1 cellular context compared by ENCODE assay signal in the genomic region with DNA sequence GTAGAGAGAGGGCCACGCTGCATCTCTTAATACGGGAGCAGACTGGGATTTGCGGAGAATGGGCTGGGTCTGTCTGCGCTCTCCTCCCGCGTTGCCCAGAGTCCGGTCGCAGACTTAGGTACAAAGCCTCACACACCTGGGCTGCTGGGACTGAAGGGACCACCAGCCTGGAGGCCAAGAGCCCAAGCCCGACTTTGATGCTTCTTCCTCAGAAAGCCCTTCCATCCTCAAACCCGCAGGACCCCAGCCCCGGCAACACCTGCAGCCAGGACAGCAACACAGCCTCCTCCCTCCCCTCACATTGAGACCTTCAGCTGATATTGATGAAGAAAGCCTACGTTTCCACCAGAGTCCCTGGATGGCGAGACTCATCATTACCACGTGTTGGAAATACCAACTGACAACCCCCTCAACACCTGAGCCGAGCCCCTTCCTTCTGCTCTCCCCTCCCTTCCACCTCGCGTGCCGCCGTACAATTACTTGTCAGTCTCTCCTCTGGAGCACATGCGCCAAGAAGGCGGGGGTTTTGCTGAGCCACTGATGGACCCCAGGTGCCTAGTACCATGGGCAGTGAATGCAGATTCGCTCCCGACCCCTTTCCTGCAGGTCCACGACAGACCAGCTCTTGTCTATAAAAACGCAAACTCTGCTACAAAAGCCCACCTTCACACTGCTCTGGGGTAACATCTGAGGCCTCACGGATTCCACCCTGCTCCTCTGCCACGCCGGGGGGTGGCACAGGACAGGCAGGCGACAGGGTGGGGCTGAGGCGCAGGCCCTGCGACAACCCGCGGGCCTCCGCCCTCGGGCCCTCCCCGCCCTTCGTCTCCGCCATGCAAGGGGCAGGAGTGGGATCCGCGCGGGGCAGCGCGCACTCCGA.
TF ChIP-seq lines count a peak whose summit lies in the region.

No MANE protein-coding gene starts in this region.

TF ChIP-seq in HEK293, 187 proteins besides CTCF, POLR2A, EP300 and RAD21 (continued from another document):
- TF ChIP-seq, protein P1, sequence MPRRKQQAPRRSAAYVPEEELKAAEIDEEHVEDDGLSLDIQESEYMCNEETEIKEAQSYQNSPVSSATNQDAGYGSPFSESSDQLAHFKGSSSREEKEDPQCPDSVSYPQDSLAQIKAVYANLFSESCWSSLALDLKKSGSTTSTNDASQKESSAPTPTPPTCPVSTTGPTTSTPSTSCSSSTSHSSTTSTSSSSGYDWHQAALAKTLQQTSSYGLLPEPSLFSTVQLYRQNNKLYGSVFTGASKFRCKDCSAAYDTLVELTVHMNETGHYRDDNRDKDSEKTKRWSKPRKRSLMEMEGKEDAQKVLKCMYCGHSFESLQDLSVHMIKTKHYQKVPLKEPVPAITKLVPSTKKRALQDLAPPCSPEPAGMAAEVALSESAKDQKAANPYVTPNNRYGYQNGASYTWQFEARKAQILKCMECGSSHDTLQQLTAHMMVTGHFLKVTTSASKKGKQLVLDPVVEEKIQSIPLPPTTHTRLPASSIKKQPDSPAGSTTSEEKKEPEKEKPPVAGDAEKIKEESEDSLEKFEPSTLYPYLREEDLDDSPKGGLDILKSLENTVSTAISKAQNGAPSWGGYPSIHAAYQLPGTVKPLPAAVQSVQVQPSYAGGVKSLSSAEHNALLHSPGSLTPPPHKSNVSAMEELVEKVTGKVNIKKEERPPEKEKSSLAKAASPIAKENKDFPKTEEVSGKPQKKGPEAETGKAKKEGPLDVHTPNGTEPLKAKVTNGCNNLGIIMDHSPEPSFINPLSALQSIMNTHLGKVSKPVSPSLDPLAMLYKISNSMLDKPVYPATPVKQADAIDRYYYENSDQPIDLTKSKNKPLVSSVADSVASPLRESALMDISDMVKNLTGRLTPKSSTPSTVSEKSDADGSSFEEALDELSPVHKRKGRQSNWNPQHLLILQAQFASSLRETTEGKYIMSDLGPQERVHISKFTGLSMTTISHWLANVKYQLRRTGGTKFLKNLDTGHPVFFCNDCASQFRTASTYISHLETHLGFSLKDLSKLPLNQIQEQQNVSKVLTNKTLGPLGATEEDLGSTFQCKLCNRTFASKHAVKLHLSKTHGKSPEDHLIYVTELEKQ (tag by site-specific recombination; IDR thresholded peaks at IDR 0.05; ENCODE audit: borderline replicate concordance): peak; percentile 18; the same call in 1 of the 2 replicates
- TF ChIP-seq ZNF157 (tag by site-specific recombination; IDR thresholded peaks at IDR 0.05): no peak
- TF ChIP-seq ZNF561 (tag by site-specific recombination; IDR thresholded peaks at IDR 0.05; ENCODE audit: borderline replicate concordance): no peak
- TF ChIP-seq SP3 (tag by site-specific recombination; IDR thresholded peaks at IDR 0.05): peak; percentile 12
- TF ChIP-seq, protein P2, sequence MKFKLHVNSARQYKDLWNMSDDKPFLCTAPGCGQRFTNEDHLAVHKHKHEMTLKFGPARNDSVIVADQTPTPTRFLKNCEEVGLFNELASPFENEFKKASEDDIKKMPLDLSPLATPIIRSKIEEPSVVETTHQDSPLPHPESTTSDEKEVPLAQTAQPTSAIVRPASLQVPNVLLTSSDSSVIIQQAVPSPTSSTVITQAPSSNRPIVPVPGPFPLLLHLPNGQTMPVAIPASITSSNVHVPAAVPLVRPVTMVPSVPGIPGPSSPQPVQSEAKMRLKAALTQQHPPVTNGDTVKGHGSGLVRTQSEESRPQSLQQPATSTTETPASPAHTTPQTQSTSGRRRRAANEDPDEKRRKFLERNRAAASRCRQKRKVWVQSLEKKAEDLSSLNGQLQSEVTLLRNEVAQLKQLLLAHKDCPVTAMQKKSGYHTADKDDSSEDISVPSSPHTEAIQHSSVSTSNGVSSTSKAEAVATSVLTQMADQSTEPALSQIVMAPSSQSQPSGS (tag by site-specific recombination; IDR thresholded peaks at IDR 0.05; ENCODE audit: low read depth): no peak
- TF ChIP-seq ZFP69B (tag by site-specific recombination; IDR thresholded peaks at IDR 0.05): no peak
- TF ChIP-seq KLF1 (tag by site-specific recombination; IDR thresholded peaks at IDR 0.05): peak; percentile 89
- no peak for TF ChIP-seq ZFP3 (tag by site-specific recombination; IDR thresholded peaks at IDR 0.05; ENCODE audit: low read depth)
- no peak for TF ChIP-seq ZNF785 (tag by site-specific recombination; IDR thresholded peaks at IDR 0.05)
- 0 out of 2 replicates have a peak, but pooled peaks have one; percentile 11 for TF ChIP-seq ZNF223 (tag by site-specific recombination; IDR thresholded peaks at IDR 0.05)
- TF ChIP-seq ZNF747 (tag by site-specific recombination; IDR thresholded peaks at IDR 0.05): no peak
- no peak for TF ChIP-seq ZNF324 (tag by site-specific recombination; IDR thresholded peaks at IDR 0.05)
- no peak for TF ChIP-seq ZNF155 (tag by site-specific recombination; IDR thresholded peaks at IDR 0.05)
- TF ChIP-seq, protein P3, sequence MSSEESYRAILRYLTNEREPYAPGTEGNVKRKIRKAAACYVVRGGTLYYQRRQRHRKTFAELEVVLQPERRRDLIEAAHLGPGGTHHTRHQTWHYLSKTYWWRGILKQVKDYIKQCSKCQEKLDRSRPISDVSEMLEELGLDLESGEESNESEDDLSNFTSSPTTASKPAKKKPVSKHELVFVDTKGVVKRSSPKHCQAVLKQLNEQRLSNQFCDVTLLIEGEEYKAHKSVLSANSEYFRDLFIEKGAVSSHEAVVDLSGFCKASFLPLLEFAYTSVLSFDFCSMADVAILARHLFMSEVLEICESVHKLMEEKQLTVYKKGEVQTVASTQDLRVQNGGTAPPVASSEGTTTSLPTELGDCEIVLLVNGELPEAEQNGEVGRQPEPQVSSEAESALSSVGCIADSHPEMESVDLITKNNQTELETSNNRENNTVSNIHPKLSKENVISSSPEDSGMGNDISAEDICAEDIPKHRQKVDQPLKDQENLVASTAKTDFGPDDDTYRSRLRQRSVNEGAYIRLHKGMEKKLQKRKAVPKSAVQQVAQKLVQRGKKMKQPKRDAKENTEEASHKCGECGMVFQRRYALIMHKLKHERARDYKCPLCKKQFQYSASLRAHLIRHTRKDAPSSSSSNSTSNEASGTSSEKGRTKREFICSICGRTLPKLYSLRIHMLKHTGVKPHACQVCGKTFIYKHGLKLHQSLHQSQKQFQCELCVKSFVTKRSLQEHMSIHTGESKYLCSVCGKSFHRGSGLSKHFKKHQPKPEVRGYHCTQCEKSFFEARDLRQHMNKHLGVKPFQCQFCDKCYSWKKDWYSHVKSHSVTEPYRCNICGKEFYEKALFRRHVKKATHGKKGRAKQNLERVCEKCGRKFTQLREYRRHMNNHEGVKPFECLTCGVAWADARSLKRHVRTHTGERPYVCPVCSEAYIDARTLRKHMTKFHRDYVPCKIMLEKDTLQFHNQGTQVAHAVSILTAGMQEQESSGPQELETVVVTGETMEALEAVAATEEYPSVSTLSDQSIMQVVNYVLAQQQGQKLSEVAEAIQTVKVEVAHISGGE (tag by site-specific recombination; conservative IDR thresholded peaks at IDR 0.05; ENCODE audit: low read depth): no peak
- TF ChIP-seq, protein P4, sequence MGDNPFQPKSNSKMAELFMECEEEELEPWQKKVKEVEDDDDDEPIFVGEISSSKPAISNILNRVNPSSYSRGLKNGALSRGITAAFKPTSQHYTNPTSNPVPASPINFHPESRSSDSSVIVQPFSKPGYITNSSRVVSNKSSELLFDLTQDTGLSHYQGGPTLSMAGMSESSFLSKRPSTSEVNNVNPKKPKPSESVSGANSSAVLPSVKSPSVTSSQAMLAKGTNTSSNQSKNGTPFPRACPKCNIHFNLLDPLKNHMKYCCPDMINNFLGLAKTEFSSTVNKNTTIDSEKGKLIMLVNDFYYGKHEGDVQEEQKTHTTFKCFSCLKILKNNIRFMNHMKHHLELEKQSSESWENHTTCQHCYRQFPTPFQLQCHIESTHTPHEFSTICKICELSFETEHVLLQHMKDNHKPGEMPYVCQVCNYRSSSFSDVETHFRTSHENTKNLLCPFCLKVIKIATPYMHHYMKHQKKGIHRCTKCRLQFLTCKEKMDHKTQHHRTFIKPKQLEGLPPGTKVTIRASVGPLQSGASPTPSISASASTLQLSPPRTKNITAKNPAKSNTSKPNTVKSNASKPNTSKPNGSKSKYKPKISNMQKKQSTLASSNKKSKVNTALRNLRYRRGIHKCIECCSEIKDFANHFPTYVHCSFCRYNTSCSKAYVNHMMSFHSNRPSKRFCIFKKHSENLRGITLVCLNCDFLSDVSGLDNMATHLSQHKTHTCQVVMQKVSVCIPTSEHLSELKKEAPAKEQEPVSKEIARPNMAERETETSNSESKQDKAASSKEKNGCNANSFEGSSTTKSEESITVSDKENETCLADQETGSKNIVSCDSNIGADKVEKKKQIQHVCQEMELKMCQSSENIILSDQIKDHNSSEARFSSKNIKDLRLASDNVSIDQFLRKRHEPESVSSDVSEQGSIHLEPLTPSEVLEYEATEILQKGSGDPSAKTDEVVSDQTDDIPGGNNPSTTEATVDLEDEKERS (tag by site-specific recombination; IDR thresholded peaks at IDR 0.05): no peak
- TF ChIP-seq GLIS2 (tag by site-specific recombination; IDR thresholded peaks at IDR 0.05): peak; percentile 50
- TF ChIP-seq YY1 (tag by site-specific recombination; IDR thresholded peaks at IDR 0.05): no peak
- no peak for TF ChIP-seq ZNF658 (tag by site-specific recombination; IDR thresholded peaks at IDR 0.05)
- TF ChIP-seq WT1 (tag by site-specific recombination; IDR thresholded peaks at IDR 0.05): peak; percentile 29; the same call in 1 of the 2 replicates
- TF ChIP-seq, protein P5, sequence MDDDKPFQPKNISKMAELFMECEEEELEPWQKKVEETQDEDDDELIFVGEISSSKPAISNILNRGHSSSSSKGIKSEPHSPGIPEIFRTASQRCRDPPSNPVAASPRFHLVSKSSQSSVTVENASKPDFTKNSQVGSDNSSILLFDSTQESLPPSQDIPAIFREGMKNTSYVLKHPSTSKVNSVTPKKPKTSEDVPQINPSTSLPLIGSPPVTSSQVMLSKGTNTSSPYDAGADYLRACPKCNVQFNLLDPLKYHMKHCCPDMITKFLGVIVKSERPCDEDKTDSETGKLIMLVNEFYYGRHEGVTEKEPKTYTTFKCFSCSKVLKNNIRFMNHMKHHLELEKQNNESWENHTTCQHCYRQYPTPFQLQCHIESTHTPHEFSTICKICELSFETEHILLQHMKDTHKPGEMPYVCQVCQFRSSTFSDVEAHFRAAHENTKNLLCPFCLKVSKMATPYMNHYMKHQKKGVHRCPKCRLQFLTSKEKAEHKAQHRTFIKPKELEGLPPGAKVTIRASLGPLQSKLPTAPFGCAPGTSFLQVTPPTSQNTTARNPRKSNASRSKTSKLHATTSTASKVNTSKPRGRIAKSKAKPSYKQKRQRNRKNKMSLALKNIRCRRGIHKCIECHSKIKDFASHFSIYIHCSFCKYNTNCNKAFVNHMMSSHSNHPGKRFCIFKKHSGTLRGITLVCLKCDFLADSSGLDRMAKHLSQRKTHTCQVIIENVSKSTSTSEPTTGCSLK (tag by site-specific recombination; IDR thresholded peaks at IDR 0.05): no peak
- TF ChIP-seq, protein P6, sequence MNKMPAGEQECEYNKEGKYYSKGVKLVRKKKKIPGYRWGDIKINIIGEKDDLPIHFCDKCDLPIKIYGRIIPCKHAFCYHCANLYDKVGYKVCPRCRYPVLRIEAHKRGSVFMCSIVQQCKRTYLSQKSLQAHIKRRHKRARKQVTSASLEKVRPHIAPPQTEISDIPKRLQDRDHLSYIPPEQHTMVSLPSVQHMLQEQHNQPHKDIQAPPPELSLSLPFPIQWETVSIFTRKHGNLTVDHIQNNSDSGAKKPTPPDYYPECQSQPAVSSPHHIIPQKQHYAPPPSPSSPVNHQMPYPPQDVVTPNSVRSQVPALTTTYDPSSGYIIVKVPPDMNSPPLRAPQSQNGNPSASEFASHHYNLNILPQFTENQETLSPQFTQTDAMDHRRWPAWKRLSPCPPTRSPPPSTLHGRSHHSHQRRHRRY (tag by site-specific recombination; IDR thresholded peaks at IDR 0.05): no peak
- TF ChIP-seq, protein P7, sequence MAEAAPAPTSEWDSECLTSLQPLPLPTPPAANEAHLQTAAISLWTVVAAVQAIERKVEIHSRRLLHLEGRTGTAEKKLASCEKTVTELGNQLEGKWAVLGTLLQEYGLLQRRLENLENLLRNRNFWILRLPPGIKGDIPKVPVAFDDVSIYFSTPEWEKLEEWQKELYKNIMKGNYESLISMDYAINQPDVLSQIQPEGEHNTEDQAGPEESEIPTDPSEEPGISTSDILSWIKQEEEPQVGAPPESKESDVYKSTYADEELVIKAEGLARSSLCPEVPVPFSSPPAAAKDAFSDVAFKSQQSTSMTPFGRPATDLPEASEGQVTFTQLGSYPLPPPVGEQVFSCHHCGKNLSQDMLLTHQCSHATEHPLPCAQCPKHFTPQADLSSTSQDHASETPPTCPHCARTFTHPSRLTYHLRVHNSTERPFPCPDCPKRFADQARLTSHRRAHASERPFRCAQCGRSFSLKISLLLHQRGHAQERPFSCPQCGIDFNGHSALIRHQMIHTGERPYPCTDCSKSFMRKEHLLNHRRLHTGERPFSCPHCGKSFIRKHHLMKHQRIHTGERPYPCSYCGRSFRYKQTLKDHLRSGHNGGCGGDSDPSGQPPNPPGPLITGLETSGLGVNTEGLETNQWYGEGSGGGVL (tag by site-specific recombination; IDR thresholded peaks at IDR 0.05): peak; percentile 55
- 0 out of 2 replicates have a peak, but pooled peaks have one; percentile 16 for TF ChIP-seq ZNF24 (tag by site-specific recombination; IDR thresholded peaks at IDR 0.05)
